Comparison of ENCODE assay signal across 1 cellular context in the genomic region with DNA sequence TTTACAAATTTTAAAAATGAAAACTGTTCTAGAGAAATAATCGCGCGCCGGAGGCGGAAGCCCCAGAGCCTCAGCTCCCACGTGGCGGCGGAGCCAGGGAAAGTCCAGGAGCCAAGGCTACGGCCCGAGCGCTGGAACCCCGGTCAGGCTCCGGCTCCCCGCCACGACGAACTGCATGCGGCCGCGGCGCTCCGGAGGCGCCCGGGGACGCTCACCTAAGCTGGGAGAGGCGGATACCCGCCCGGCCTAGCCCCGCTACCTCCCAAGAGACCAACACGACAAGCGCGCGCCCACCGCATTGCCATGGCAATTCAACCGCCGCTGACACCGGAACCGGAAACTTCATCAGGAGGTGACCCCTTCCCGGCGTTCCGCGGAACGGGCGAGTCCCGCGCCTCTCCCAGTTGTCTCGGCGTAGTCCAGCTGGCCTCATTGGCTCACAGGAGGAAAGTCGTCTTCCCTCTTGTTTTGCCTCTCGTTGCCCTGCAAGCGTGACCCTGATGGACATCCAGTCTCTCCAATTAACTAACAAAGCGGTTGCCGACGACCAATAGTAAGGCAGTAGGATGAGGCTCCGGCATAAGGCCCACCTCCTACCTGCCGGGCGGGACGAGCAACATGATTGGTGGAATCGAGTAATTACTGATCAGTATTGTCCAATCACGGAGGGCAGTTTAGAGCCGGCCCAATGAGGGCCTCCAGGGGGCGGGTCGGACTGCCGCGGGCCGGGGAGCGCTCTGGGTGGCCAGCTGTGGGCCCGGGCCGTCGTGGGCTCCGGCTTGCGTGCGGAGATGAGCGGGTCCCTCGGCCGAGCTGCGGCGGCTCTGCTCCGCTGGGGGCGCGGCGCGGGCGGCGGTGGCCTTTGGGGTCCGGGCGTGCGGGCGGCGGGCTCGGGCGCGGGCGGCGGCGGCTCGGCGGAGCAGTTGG.
TF ChIP-seq lines count a peak whose summit lies in the region.

A gene (plus strand): TSS at position 752 of the 927 bp plus-strand sequence. CDS start 40 bp downstream, at position 792.

TF ChIP-seq in GM12878, 131 proteins besides CTCF, POLR2A, EP300 and RAD21 (continued from another document):
- TF ChIP-seq, protein P1, sequence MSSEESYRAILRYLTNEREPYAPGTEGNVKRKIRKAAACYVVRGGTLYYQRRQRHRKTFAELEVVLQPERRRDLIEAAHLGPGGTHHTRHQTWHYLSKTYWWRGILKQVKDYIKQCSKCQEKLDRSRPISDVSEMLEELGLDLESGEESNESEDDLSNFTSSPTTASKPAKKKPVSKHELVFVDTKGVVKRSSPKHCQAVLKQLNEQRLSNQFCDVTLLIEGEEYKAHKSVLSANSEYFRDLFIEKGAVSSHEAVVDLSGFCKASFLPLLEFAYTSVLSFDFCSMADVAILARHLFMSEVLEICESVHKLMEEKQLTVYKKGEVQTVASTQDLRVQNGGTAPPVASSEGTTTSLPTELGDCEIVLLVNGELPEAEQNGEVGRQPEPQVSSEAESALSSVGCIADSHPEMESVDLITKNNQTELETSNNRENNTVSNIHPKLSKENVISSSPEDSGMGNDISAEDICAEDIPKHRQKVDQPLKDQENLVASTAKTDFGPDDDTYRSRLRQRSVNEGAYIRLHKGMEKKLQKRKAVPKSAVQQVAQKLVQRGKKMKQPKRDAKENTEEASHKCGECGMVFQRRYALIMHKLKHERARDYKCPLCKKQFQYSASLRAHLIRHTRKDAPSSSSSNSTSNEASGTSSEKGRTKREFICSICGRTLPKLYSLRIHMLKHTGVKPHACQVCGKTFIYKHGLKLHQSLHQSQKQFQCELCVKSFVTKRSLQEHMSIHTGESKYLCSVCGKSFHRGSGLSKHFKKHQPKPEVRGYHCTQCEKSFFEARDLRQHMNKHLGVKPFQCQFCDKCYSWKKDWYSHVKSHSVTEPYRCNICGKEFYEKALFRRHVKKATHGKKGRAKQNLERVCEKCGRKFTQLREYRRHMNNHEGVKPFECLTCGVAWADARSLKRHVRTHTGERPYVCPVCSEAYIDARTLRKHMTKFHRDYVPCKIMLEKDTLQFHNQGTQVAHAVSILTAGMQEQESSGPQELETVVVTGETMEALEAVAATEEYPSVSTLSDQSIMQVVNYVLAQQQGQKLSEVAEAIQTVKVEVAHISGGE (CRISPR knock-in tag; IDR thresholded peaks at IDR 0.05) = peak; percentile 48; the same call in 1 of the 2 replicates
- no peak for TF ChIP-seq ZNF384 (IDR thresholded peaks at IDR 0.05; ENCODE audit: borderline replicate concordance, low read depth, low read length)
- peak; percentile 76 for TF ChIP-seq EED (IDR thresholded peaks at IDR 0.05; ENCODE audit: low read depth)
- peak; percentile 75 for TF ChIP-seq POLR2AphosphoS5 (IDR thresholded peaks at IDR 0.05; ENCODE audit: low read length)
- TF ChIP-seq POLR2AphosphoS2 (IDR thresholded peaks at IDR 0.05; ENCODE audit: low read depth, low read length) = no peak
- peak in 1 of 2 experiments; percentile 58; a peak in 2 of 4 replicates for TF ChIP-seq IKZF2 (IDR thresholded peaks at IDR 0.05)
- TF ChIP-seq CHD2 (IDR thresholded peaks at IDR 0.05; ENCODE audit: borderline replicate concordance, low read depth, low read length) = peak; percentile 97
- peak; percentile 70 for TF ChIP-seq SREBF2 (IDR thresholded peaks at IDR 0.05; ENCODE audit: low read length)
- TF ChIP-seq GATAD2B (conservative IDR thresholded peaks at IDR 0.05; ENCODE audit: low read depth) = peak; percentile 29; the same call in 1 of the 2 replicates
- TF ChIP-seq ZNF274 (IDR thresholded peaks at IDR 0.05; ENCODE audit: insufficient read depth, insufficient read length) = no peak
- TF ChIP-seq, protein P2, sequence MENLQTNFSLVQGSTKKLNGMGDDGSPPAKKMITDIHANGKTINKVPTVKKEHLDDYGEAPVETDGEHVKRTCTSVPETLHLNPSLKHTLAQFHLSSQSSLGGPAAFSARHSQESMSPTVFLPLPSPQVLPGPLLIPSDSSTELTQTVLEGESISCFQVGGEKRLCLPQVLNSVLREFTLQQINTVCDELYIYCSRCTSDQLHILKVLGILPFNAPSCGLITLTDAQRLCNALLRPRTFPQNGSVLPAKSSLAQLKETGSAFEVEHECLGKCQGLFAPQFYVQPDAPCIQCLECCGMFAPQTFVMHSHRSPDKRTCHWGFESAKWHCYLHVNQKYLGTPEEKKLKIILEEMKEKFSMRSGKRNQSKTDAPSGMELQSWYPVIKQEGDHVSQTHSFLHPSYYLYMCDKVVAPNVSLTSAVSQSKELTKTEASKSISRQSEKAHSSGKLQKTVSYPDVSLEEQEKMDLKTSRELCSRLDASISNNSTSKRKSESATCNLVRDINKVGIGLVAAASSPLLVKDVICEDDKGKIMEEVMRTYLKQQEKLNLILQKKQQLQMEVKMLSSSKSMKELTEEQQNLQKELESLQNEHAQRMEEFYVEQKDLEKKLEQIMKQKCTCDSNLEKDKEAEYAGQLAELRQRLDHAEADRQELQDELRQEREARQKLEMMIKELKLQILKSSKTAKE (IDR thresholded peaks at IDR 0.05; ENCODE audit: low read depth, poor library complexity, severe bottlenecking) = peak; percentile 87
- TF ChIP-seq, protein P3, sequence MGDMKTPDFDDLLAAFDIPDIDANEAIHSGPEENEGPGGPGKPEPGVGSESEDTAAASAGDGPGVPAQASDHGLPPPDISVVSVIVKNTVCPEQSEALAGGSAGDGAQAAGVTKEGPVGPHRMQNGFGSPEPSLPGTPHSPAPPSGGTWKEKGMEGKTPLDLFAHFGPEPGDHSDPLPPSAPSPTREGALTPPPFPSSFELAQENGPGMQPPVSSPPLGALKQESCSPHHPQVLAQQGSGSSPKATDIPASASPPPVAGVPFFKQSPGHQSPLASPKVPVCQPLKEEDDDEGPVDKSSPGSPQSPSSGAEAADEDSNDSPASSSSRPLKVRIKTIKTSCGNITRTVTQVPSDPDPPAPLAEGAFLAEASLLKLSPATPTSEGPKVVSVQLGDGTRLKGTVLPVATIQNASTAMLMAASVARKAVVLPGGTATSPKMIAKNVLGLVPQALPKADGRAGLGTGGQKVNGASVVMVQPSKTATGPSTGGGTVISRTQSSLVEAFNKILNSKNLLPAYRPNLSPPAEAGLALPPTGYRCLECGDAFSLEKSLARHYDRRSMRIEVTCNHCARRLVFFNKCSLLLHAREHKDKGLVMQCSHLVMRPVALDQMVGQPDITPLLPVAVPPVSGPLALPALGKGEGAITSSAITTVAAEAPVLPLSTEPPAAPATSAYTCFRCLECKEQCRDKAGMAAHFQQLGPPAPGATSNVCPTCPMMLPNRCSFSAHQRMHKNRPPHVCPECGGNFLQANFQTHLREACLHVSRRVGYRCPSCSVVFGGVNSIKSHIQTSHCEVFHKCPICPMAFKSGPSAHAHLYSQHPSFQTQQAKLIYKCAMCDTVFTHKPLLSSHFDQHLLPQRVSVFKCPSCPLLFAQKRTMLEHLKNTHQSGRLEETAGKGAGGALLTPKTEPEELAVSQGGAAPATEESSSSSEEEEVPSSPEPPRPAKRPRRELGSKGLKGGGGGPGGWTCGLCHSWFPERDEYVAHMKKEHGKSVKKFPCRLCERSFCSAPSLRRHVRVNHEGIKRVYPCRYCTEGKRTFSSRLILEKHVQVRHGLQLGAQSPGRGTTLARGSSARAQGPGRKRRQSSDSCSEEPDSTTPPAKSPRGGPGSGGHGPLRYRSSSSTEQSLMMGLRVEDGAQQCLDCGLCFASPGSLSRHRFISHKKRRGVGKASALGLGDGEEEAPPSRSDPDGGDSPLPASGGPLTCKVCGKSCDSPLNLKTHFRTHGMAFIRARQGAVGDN (IDR thresholded peaks at IDR 0.05) = peak; percentile 33; the same call in 1 of the 2 replicates
- no peak for TF ChIP-seq STAT1 (conservative IDR thresholded peaks at IDR 0.05)
- peak; percentile 77 for TF ChIP-seq ATF7 (IDR thresholded peaks at IDR 0.05; ENCODE audit: low read depth)
- no peak for TF ChIP-seq PAX8 (IDR thresholded peaks at IDR 0.05)
- TF ChIP-seq SMAD5 (IDR thresholded peaks at IDR 0.05; ENCODE audit: low read depth) = no peak
TF ChIP-seq in GM12878: peak in this region for 67.
